In the genomic region with DNA sequence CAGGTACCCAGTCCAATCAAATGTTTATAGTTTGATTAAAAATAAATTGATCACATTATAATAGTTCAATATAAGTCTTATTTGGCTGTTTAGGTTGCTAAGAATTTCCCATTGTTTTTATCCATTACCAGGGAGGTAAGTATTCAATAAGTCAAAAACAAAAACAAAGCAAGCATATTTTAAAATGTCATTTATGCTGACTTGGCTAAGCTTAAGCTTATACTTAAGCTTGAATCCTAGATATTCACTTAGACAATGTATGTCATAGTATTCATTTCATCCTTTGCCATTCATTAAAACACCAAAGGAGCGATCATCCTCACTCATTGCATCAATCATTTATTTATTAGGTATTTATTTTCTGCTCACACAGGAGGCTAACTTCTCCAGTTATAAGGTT, we compare ENCODE assay signal across 3 cellular contexts.
TF ChIP-seq lines count a peak whose summit lies in the region.

No MANE protein-coding gene starts in this region.

TF ChIP-seq in A549, 52 proteins besides CTCF, POLR2A, EP300 and RAD21:
- TF ChIP-seq JUNB (IDR thresholded peaks at IDR 0.05) (no peak), BHLHE40 (IDR thresholded peaks at IDR 0.05; ENCODE audit: low read depth, low read length) (no peak), MAFK (IDR thresholded peaks at IDR 0.05; ENCODE audit: partially characterized antibody) (peak; percentile 72)
TF ChIP-seq in A549: peak in this region for 1.

TF ChIP-seq in IMR-90, 13 proteins besides CTCF, POLR2A, EP300 and RAD21:
- peak; percentile 82 for TF ChIP-seq MAFK (IDR thresholded peaks at IDR 0.05; ENCODE audit: low read depth, low read length)
- no peak for TF ChIP-seq CHD1 (IDR thresholded peaks at IDR 0.05; ENCODE audit: low read depth, low read length)

TF ChIP-seq in K562, 482 proteins besides CTCF, POLR2A, EP300 and RAD21:
- TF ChIP-seq MTF1 (CRISPR knock-in tag; IDR thresholded peaks at IDR 0.05; ENCODE audit: borderline replicate concordance) = no peak
- no peak for TF ChIP-seq SMAD1 (IDR thresholded peaks at IDR 0.05; ENCODE audit: low read depth, low read length, partially characterized antibody)
- no peak for TF ChIP-seq ZBTB17 (CRISPR knock-in tag; IDR thresholded peaks at IDR 0.05)
- TF ChIP-seq, protein P1, sequence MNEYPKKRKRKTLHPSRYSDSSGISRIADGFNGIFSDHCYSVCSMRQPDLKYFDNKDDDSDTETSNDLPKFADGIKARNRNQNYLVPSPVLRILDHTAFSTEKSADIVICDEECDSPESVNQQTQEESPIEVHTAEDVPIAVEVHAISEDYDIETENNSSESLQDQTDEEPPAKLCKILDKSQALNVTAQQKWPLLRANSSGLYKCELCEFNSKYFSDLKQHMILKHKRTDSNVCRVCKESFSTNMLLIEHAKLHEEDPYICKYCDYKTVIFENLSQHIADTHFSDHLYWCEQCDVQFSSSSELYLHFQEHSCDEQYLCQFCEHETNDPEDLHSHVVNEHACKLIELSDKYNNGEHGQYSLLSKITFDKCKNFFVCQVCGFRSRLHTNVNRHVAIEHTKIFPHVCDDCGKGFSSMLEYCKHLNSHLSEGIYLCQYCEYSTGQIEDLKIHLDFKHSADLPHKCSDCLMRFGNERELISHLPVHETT (CRISPR knock-in tag; conservative IDR thresholded peaks at IDR 0.05 in 1 of 2, IDR thresholded peaks at IDR 0.05 in 1 of 2) = no peak
- 0 out of 2 replicates have a peak, but pooled peaks have one; percentile 48 for TF ChIP-seq MAFG (tag; conservative IDR thresholded peaks at IDR 0.05)
- peak; percentile 54 for TF ChIP-seq C11orf30 (IDR thresholded peaks at IDR 0.05; ENCODE audit: low read depth)
- no peak for TF ChIP-seq MEF2D (tag; conservative IDR thresholded peaks at IDR 0.05; ENCODE audit: low read depth)
- no peak for TF ChIP-seq ZNF311 (CRISPR knock-in tag; IDR thresholded peaks at IDR 0.05)
- TF ChIP-seq MAFF (IDR thresholded peaks at IDR 0.05; ENCODE audit: low read length) = 0 out of 2 replicates have a peak, but pooled peaks have one; percentile 23
- peak; percentile 76 for TF ChIP-seq ZNF316 (IDR thresholded peaks at IDR 0.05)
